In genomic region chr9:129487658-129488483, GRCh38 we compare ENCODE assay signal across 8 cellular contexts.
DNase-seq lines count a peak whose midpoint lies in the region; ATAC-seq lines count a peak whose summit lies in the region.

No MANE protein-coding gene starts in this region.

- no peaks in the 10 kb centered on the region for H3K9me3 ChIP-seq in HUES48 (ENCODE audit: control insufficient read depth, insufficient read depth, low read length)
- H3K9me3 ChIP-seq in effector memory CD4-positive, alpha-beta T cell (ENCODE audit: control insufficient read depth, low read length), result no peaks in the 10 kb centered on the region

- H3K27ac ChIP-seq in HUES48 (ENCODE audit: low read depth, low read length), result peak overlapping the region; percentile 95
- peak overlapping the region; percentile 98 for H3K27ac ChIP-seq in effector memory CD4-positive, alpha-beta T cell (ENCODE audit: insufficient read depth, low read length, poor library complexity, severe bottlenecking)

- peaks cover 45% of the 10 kb centered on the region for H3K4me1 ChIP-seq in HUES48 (ENCODE audit: control insufficient read depth, insufficient read depth, low read length)
- peaks cover 62% of the 10 kb centered on the region for H3K4me1 ChIP-seq in effector memory CD4-positive, alpha-beta T cell (ENCODE audit: control insufficient read depth, insufficient read depth, low read length, poor library complexity, severe bottlenecking)

- no peaks in the 10 kb centered on the region for H3K36me3 ChIP-seq in HUES48 (ENCODE audit: control insufficient read depth, insufficient read depth, low read length)
- no peaks in the 10 kb centered on the region for H3K36me3 ChIP-seq in effector memory CD4-positive, alpha-beta T cell (ENCODE audit: control insufficient read depth, insufficient read depth, low read length)

- ATAC-seq in GM18502 (IDR thresholded peaks at IDR 0.05; ENCODE audit: poor library complexity, unreplicated experiment) (peak; percentile 32), GM18873 (IDR thresholded peaks at IDR 0.05; ENCODE audit: low FRiP score, unreplicated experiment) (no peak)
- peak; percentile 26 for ATAC-seq in stimulated activated naive CD8-positive, alpha-beta T cell treated with anti-CD3 and anti-CD28 coated beads, Interleukin-15, Interleukin-2, amounts not matched to agents 100 U/mL and 50 U/mL, for 24 hours

- peaks cover 77% of the 10 kb centered on the region for H3K27me3 ChIP-seq in HUES48 (ENCODE audit: control insufficient read depth, insufficient read depth, low read length)
- H3K27me3 ChIP-seq in effector memory CD4-positive, alpha-beta T cell (replicated peaks; ENCODE audit: control insufficient read depth, insufficient read depth, low read length, poor library complexity, severe bottlenecking), result no peaks in the 10 kb centered on the region

- H3K9ac ChIP-seq in HUES48 (ENCODE audit: low read depth, low read length), result no peak overlapping the region

- peak; percentile 59 for DNase-seq in activated CD4-positive, CD25-positive, alpha-beta regulatory T cell treated with anti-CD3 and anti-CD28 coated beads, Interleukin-2, amount 50 U/mL, for 72 hours
- DNase-seq in effector memory CD4-positive, alpha-beta T cell, result peak in 1 of 3 donors; percentile 24
- DNase-seq in midbrain (lab: John Stamatoyannopoulos, UW), result peak; percentile 53
- peak; percentile 75 for DNase-seq in stimulated activated naive CD8-positive, alpha-beta T cell treated with anti-CD3 and anti-CD28 coated beads, Interleukin-15, Interleukin-2, amounts not matched to agents 100 U/mL and 50 U/mL, for 24 hours
- no peak for DNase-seq in COR-L47 (lab: John Stamatoyannopoulos, UW)

- H3K4me3 ChIP-seq in HUES48 (ENCODE audit: low read depth, low read length), result peak overlapping the region; percentile 56
- H3K4me3 ChIP-seq in effector memory CD4-positive, alpha-beta T cell (ENCODE audit: insufficient read depth, low read depth, low read length, poor library complexity, severe bottlenecking), result peak overlapping the region; percentile 36
